In the genomic region with DNA sequence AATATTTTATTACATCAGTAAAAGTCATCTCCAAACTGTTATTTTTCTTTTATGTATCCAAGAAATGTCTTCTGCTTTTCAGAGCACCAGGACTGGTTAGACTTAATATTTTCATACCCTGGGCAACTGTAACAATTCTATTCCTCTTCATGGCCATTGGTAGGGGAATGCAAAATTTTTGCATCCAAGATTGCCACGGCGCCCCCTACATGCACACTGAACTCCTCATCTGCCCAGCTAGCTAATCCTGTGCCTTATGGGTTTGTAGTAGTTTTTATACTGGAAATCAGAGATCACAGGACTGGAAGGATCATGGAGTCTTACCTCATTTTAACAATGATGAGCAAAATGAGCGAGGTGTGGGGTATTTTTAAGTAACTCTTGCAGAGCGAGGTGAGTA, we compare ENCODE assay signal across 8 cellular contexts.
A peak's percentile ranks its signal among the peaks of the same experiment; 100 is the strongest.
DNase-seq lines count a peak whose midpoint lies in the region; ATAC-seq, FAIRE-seq and TF ChIP-seq lines count a peak whose summit lies in the region.

No MANE protein-coding gene starts in this region.

- no peak for DNase-seq in GM06990 (ENCODE audit: extremely low read depth, insufficient read length)
- DNase-seq in RPMI8226, result peak; percentile 18
- no peak for DNase-seq in astrocyte (ENCODE audit: low read depth)
- DNase-seq in naive thymus-derived CD8-positive, alpha-beta T cell, result peak in 6 of 10 donors; percentile 32 to 69 (median 39)
- no peak for DNase-seq in H54 (ENCODE audit: insufficient read length, low spot score)
- DNase-seq in MG63, result no peak

- TF ChIP-seq POLR2A in H54 (IDR thresholded peaks at IDR 0.05; ENCODE audit: low read depth, low read length), result no peak

- H3K4me3 ChIP-seq in GM06990 (replicated peaks; ENCODE audit: low read depth, low read length) (no peak overlapping the region), astrocyte (ENCODE audit: insufficient read depth, low read depth, low read length) (no peak overlapping the region), MG63 (no peak overlapping the region)

- no peak overlapping the region for H3K9ac ChIP-seq in astrocyte (ENCODE audit: low read length)

- POLR2A ChIA-PET in naive thymus-derived CD8-positive, alpha-beta T cell (lab: Charles Lee), result interaction anchor here (0.6 to 1.4 kb wide), 3 partner anchors 9 to 66 kb away, joined by 3 to 5 read pairs (median 5); no protein-coding TSS in a partner anchor

- H3K9me3 ChIP-seq in astrocyte (ENCODE audit: insufficient read depth, low read depth, low read length) (no peaks in the 10 kb centered on the region), MG63 (no peaks in the 10 kb centered on the region)

- no peak overlapping the region for H3K27ac ChIP-seq in astrocyte (ENCODE audit: low read depth, low read length)

- TF ChIP-seq CTCF in GM06990 (IDR thresholded peaks at IDR 0.05; ENCODE audit: insufficient read depth, low read length, poor library complexity, severe bottlenecking) (peak; percentile 56), astrocyte (IDR thresholded peaks at IDR 0.05; ENCODE audit: insufficient read depth, low read depth, low read length) (peak; percentile 21)

- H3K36me3 Mint-ChIP-seq in astrocyte (ENCODE audit: low read depth, unreplicated experiment), result peaks cover 19% of the 10 kb centered on the region
- peaks cover 11 to 46% (median 26%) of the 10 kb centered on the region in 3 donors for H3K36me3 Mint-ChIP-seq in naive thymus-derived CD8-positive, alpha-beta T cell

- H3K79me2 ChIP-seq in astrocyte (ENCODE audit: insufficient read depth, low read length), result no peaks in the 10 kb centered on the region

- no peaks in the 10 kb centered on the region for H3K9me3 Mint-ChIP-seq in astrocyte (ENCODE audit: unreplicated experiment)
- peaks cover 0 to 1% (median 0%) of the 10 kb centered on the region in 9 donors for H3K9me3 Mint-ChIP-seq in naive thymus-derived CD8-positive, alpha-beta T cell

- H3K4me1 ChIP-seq in astrocyte (ENCODE audit: insufficient read depth, low read length), result no peaks in the 10 kb centered on the region

- no peak overlapping the region for H3K4me3 Mint-ChIP-seq in astrocyte (ENCODE audit: unreplicated experiment)
- H3K4me3 Mint-ChIP-seq in naive thymus-derived CD8-positive, alpha-beta T cell, result peak overlapping the region in 2 of 10 donors; percentile 25 to 28

- H3K36me3 ChIP-seq in GM06990 (ENCODE audit: control insufficient read depth, insufficient read depth, low read length) (peaks cover 10% of the 10 kb centered on the region), astrocyte (ENCODE audit: insufficient read depth, low read length) (no peaks in the 10 kb centered on the region), MG63 (peaks cover 8% of the 10 kb centered on the region; the same call in 1 of the 2 replicates)

- H3K27me3 Mint-ChIP-seq in astrocyte (ENCODE audit: low read depth, unreplicated experiment), result no peaks in the 10 kb centered on the region
- no peaks in the 10 kb centered on the region for H3K27me3 Mint-ChIP-seq in naive thymus-derived CD8-positive, alpha-beta T cell

- no peak for FAIRE-seq in astrocyte (lab: Jason Lieb, UNC)
- FAIRE-seq in H54 (lab: Jason Lieb, UNC), result no peak

- peak; percentile 53 to 60 for ATAC-seq in naive thymus-derived CD8-positive, alpha-beta T cell
- ATAC-seq in GM21381 (IDR thresholded peaks at IDR 0.05; ENCODE audit: unreplicated experiment), result no peak
- no peak for ATAC-seq in GM18502 (IDR thresholded peaks at IDR 0.05; ENCODE audit: poor library complexity, unreplicated experiment)

- H3K4me2 ChIP-seq in astrocyte (ENCODE audit: low read length), result no peak overlapping the region

- peaks cover 2% of the 10 kb centered on the region for H4K20me1 ChIP-seq in astrocyte (ENCODE audit: insufficient read depth, low read length)

- H2AFZ ChIP-seq in astrocyte (ENCODE audit: low read depth, low read length), result no peak overlapping the region

- H3K27me3 ChIP-seq in GM06990 (replicated peaks; ENCODE audit: control insufficient read depth, insufficient read depth, low read length) (no peaks in the 10 kb centered on the region), astrocyte (ENCODE audit: insufficient read depth, low read length) (no peaks in the 10 kb centered on the region), MG63 (no peaks in the 10 kb centered on the region)

- H3K4me1 Mint-ChIP-seq in astrocyte (ENCODE audit: low read depth, unreplicated experiment), result no peaks in the 10 kb centered on the region
- peaks cover 23 to 51% (median 43%) of the 10 kb centered on the region in 4 donors for H3K4me1 Mint-ChIP-seq in naive thymus-derived CD8-positive, alpha-beta T cell

- H3K27ac Mint-ChIP-seq in astrocyte (ENCODE audit: unreplicated experiment), result no peak overlapping the region
- H3K27ac Mint-ChIP-seq in naive thymus-derived CD8-positive, alpha-beta T cell, result peak overlapping the region in 9 of 10 donors; percentile 17 to 87 (median 75)

Comparison
In these comparisons a context has a peak if more than half of its experiments do, and no peak if none do; other contexts are left out.
1. DNase-seq: peak in RPMI8226 (single experiment) and naive thymus-derived CD8-positive, alpha-beta T cell (6 of 10); none in GM06990 (single experiment), astrocyte (single experiment), H54 (single experiment) and MG63 (single experiment).
2. ATAC-seq: peak in naive thymus-derived CD8-positive, alpha-beta T cell (2 of 2); none in GM21381 (single experiment) and GM18502 (single experiment).